Comparison of ENCODE assay signal across 8 cellular contexts in the genomic region with DNA sequence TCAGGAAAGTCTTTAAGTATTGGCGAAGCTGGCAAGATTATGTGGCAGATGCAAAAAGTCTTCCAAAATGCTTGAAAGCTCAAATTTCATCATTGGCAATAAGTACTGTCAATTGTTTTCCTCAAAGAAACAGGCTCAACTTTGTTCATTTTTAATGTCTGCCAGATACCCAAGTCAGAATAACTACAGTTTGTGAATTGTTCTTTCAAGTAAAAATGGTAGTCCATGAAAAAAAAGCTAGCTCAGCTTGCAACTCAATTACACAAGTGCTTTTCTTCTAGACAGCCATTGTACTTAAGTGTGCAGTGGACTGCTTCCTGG.
DNase-seq lines count a peak whose midpoint lies in the region; ATAC-seq and TF ChIP-seq lines count a peak whose summit lies in the region.

No MANE protein-coding gene starts in this region.

- intact Hi-C loops in left cardiac atrium (cut with DNase I) = loop anchor here (5.0 kb wide), 3 partner anchors 68 to 87 kb away; a partner anchor contains a TSS
- intact Hi-C loops in uterus (cut with DNase I; ENCODE audit: low total_unique reads) = no loop called here

- TF ChIP-seq POLR2A in uterus (IDR thresholded peaks at IDR 0.05) = no peak

- H3K27me3 ChIP-seq in right atrium auricular region (no peaks in the 10 kb centered on the region), adipocyte (replicated peaks; ENCODE audit: control insufficient read depth, insufficient read depth, low read length) (no peaks in the 10 kb centered on the region), mesenchymal stem cell (ENCODE audit: control insufficient read depth in 1 of 2, insufficient read depth in 1 of 2, low read length in 2 of 2) (no peaks in the 10 kb centered on the region), uterus (no peaks in the 10 kb centered on the region)

- no peak overlapping the region for H2BK12ac ChIP-seq in mesenchymal stem cell (ENCODE audit: low read length in 2 of 2)

- H4K8ac ChIP-seq in mesenchymal stem cell (ENCODE audit: low read length) = no peak overlapping the region

- H2AFZ ChIP-seq in mesenchymal stem cell (ENCODE audit: low read depth, low read length) = no peak overlapping the region

- H3K36me3 ChIP-seq in right atrium auricular region (no peaks in the 10 kb centered on the region), adipocyte (ENCODE audit: control insufficient read depth, insufficient read depth, low read length, severe bottlenecking) (no peaks in the 10 kb centered on the region), mesenchymal stem cell (ENCODE audit: control insufficient read depth in 1 of 2, insufficient read depth in 2 of 2, low read depth in 1 of 2, low read length in 2 of 2) (no peaks in the 10 kb centered on the region), uterus (no peaks in the 10 kb centered on the region)

- no peak overlapping the region for H3K4me2 ChIP-seq in mesenchymal stem cell (ENCODE audit: low read length, poor library complexity, severe bottlenecking)

- no peak for TF ChIP-seq CTCF in right atrium auricular region (IDR thresholded peaks at IDR 0.05)
- TF ChIP-seq CTCF in uterus (IDR thresholded peaks at IDR 0.05) = no peak

- H3K9ac ChIP-seq in adipocyte (ENCODE audit: low read length) (peak overlapping the region; percentile 94), mesenchymal stem cell (ENCODE audit: low read length) (peak overlapping the region; percentile 96)

- H2BK5ac ChIP-seq in mesenchymal stem cell (ENCODE audit: low read depth, low read length, poor library complexity, severe bottlenecking) = no peak overlapping the region

- ATAC-seq in left cardiac atrium = no peak
- ATAC-seq in HG02759 (IDR thresholded peaks at IDR 0.05; ENCODE audit: unreplicated experiment) = no peak

- no peak for DNase-seq in right atrium auricular region (ENCODE audit: low spot score)
- DNase-seq in left cardiac atrium = no peak
- no peak for DNase-seq in adipocyte (ENCODE audit: low read depth)
- no peak for DNase-seq in mesenchymal stem cell
- DNase-seq in uterus = no peak
- no peak for DNase-seq in NCI-H1436 treated with DMSO at 0.1 percent for 48 hours (lab: John Stamatoyannopoulos, UW)
- no peak for DNase-seq in NCI-H1092 treated with DMSO at 0.1 percent for 48 hours (lab: John Stamatoyannopoulos, UW)

- WGBS in mesenchymal stem cell = 100% methylated on average over 1 of the region's 1 CpG

- no peak overlapping the region for H2BK15ac ChIP-seq in mesenchymal stem cell (ENCODE audit: low read depth, poor library complexity, severe bottlenecking)

- H2BK120ac ChIP-seq in mesenchymal stem cell (ENCODE audit: low read depth, low read length) = no peak overlapping the region

- H3K4ac ChIP-seq in mesenchymal stem cell (ENCODE audit: low read depth in 1 of 2, low read length in 2 of 2) = no peak overlapping the region

- H3K27ac ChIP-seq in right atrium auricular region = peak overlapping the region; percentile 97 to 99
- no peak overlapping the region for H3K27ac ChIP-seq in mesenchymal stem cell (ENCODE audit: low read length, poor library complexity, severe bottlenecking)
- H3K27ac ChIP-seq in uterus = peak overlapping the region; percentile 94 to 95

- H3K14ac ChIP-seq in mesenchymal stem cell (ENCODE audit: low read length in 2 of 2) = no peak overlapping the region

- H3K4me1 ChIP-seq in right atrium auricular region = peaks cover 0 to 38% of the 10 kb centered on the region in 2 donors
- H3K4me1 ChIP-seq in adipocyte (ENCODE audit: control insufficient read depth, insufficient read depth, low read length) = peaks cover 31% of the 10 kb centered on the region
- H3K4me1 ChIP-seq in mesenchymal stem cell (ENCODE audit: control insufficient read depth, insufficient read depth, low read depth, low read length) = no peaks in the 10 kb centered on the region
- no peaks in the 10 kb centered on the region for H3K4me1 ChIP-seq in uterus

- H2AK5ac ChIP-seq in mesenchymal stem cell (ENCODE audit: low read length, severe bottlenecking) = no peak overlapping the region

- H3K18ac ChIP-seq in mesenchymal stem cell (ENCODE audit: low read depth in 1 of 2, low read length in 2 of 2) = no peak overlapping the region

- H3K4me3 ChIP-seq in right atrium auricular region = no peak overlapping the region
- peak overlapping the region; percentile 90 for H3K4me3 ChIP-seq in adipocyte (ENCODE audit: low read length)
- H3K4me3 ChIP-seq in mesenchymal stem cell (ENCODE audit: insufficient read depth in 1 of 2, low read depth in 1 of 2, low read length in 2 of 2) = peak overlapping the region in 1 of 2 experiments; percentile 93
- H3K4me3 ChIP-seq in uterus = peak overlapping the region; percentile 60 to 78

- no peak overlapping the region for H4K91ac ChIP-seq in mesenchymal stem cell (ENCODE audit: low read length)

- no peak overlapping the region for H3K23ac ChIP-seq in mesenchymal stem cell (ENCODE audit: low read length in 2 of 2)

- peaks cover 7% of the 10 kb centered on the region for H3K79me1 ChIP-seq in mesenchymal stem cell (replicated peaks; ENCODE audit: low read length, poor library complexity, severe bottlenecking)

- H3K9me3 ChIP-seq in right atrium auricular region = no peaks in the 10 kb centered on the region
- H3K9me3 ChIP-seq in adipocyte (ENCODE audit: control insufficient read depth, low read length) = no peaks in the 10 kb centered on the region
- no peaks in the 10 kb centered on the region for H3K9me3 ChIP-seq in mesenchymal stem cell (ENCODE audit: control insufficient read depth, low read length)
- no peaks in the 10 kb centered on the region for H3K9me3 ChIP-seq in uterus

Comparison
In these comparisons a context has a peak if more than half of its experiments do, and no peak if none do; other contexts are left out.
1. H3K4me3 ChIP-seq: peak in adipocyte (single experiment) and uterus (2 of 2); none in right atrium auricular region (0 of 2).